26 cellular contexts compared by ENCODE assay signal in the genomic region with DNA sequence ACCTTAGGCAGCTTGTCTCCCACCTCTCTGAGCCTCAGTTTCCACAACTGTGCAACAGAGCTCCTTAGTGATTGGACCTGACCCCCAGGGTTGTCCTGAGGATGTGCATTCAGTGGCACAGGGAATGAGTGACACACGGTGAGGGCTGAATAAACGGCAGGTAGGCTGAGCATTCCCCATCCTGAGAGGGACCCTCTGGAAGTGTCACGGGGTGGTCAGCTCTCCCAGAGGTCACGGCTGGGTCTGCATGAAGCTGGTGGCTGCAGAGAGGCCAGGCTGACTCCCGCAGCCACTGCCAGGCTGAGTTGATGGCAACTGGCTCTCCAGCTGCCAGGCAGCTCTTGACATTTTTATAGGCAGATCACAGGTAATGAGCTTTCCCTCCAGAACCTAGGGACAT.
"Had no signal": no experiment of that assay in that cellular context is flagged by ENCODE, and none has a peak within 500 bp of the region (broad histone marks: within the 10 kb centered on the region; RNA-seq: fewer than 3 reads in every experiment).

No MANE protein-coding gene starts in this region.

- H3K36me3 ChIP-seq: brain microvascular endothelial cell, WERI-Rb-1 had no signal

- H3K27ac ChIP-seq: brain microvascular endothelial cell, coronary artery, dorsolateral prefrontal cortex, WERI-Rb-1 had no signal

- H3K4me3 ChIP-seq: coronary artery, dorsolateral prefrontal cortex had no signal

- DNase-seq: activated B cell treated with CpG ODN at 0.5 μM for 24 hours; activated CD4-positive, alpha-beta T cell treated with anti-CD3 and anti-CD28 coated beads for 48 hours; activated CD4-positive, alpha-beta T cell treated with anti-CD3 and anti-CD28 coated beads, Interleukin-2, amount 50 U/mL, for 1 hour; activated CD4-positive, alpha-beta T cell treated with anti-CD3 and anti-CD28 coated beads, Interleukin-2, amount 50 U/mL, for 48 hours; activated CD8-positive, alpha-beta memory T cell treated with anti-CD3 and anti-CD28 coated beads for 24 hours; activated CD8-positive, alpha-beta T cell treated with anti-CD3 and anti-CD28 coated beads for 36 hours; activated effector memory CD4-positive, alpha-beta T cell treated with Interleukin-2 at 50 U/mL for 16 hours; activated gamma-delta T cell treated with Interleukin-2 at 50 U/mL for 16 hours; activated naive CD4-positive, alpha-beta T cell treated with anti-CD3 and anti-CD28 coated beads, Interleukin-2, amount 50 U/mL, for 16 hours; activated naive CD4-positive, alpha-beta T cell treated with Interleukin-2 at 50 U/mL for 16 hours; activated T-cell treated with anti-CD3 and anti-CD28 coated beads, Interleukin-2, amount 50 U/mL, for 4 hours; amniotic stem cell; anterior cingulate cortex; brain microvascular endothelial cell; dorsolateral prefrontal cortex; effector memory CD4-positive, alpha-beta T cell; endodermal cell; foreskin fibroblast; glutamatergic neuron; T-helper 1 cell; T-helper 17 cell; T1000; WERI-Rb-1 had no signal

- FAIRE-seq: astrocyte, frontal cortex had no signal

- H3K27me3 ChIP-seq: brain microvascular endothelial cell had no signal
